8 cellular contexts compared by ENCODE assay signal in the genomic region with DNA sequence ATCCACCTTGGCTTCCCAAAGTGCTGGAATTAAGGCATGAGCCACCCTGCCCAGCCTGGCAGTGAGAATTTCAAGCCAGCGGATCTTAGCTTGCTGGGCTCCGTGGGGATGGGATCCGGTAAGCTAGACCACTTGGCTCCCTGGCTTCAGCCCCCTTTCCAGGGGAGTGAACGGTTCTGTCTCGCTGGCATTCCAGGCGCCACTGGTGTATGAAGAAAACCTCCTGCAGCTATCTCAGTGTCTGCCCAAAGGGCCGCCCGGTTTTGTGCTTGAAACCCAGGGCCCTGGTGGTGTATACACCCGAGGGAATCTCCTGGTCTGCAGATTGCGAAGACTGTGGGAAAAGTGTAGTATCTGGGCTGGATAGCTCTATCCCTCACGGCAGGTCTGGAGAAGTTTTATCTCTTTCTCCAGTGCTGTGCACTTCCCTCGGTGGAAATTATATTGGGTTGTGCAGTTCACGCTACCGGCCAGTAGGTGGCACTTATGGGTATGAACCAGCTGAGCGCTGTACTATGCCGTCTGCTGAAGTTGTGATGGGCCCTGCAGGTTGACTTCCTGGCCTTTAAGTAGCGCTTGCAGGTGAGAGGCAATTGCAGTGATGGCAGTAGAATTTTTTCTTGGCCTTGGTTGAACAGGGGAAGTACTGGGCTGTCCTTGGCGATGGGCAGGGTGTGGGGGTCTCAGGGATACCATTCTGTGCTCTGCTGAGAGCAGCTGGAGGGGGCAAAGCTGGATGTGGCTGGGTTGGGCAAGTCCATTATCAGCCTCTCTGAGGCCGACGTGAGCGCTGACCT.
DNase-seq lines count a peak whose midpoint lies in the region; ATAC-seq and TF ChIP-seq lines count a peak whose summit lies in the region.

No MANE protein-coding gene starts in this region.

- peak; percentile 99 for ATAC-seq in GM19023 (IDR thresholded peaks at IDR 0.05; ENCODE audit: unreplicated experiment)
- ATAC-seq in HG03060 (IDR thresholded peaks at IDR 0.05; ENCODE audit: low read depth, unreplicated experiment) = peak; percentile 97
- peak; percentile 78 for ATAC-seq in Right ventricle myocardium superior (ENCODE audit: poor library complexity)

- no peaks in the 10 kb centered on the region for H3K9me3 ChIP-seq in CD4-positive, alpha-beta memory T cell (ENCODE audit: control insufficient read depth in 1 of 2, low read length in 2 of 2)
- no peaks in the 10 kb centered on the region for H3K9me3 ChIP-seq in sigmoid colon

- H3K4me3 Mint-ChIP-seq in CD4-positive, alpha-beta memory T cell = no peak overlapping the region
- no peak overlapping the region for H3K4me3 Mint-ChIP-seq in activated T-helper 1 cell treated with anti-CD3 and anti-CD28 coated beads, Interleukin-12 subunit alpha, Interleukin-12 subunit beta, Interleukin-2, Interleukin-4 antibody, amounts not matched to agents 30 ng/mL and 10 ng/mL and 1 ng/mL, durations not matched to agents 14 hours and 24 hours and 36 hours

- peaks cover 6 to 12% (median 6%) of the 10 kb centered on the region in 4 donors for H3K4me1 Mint-ChIP-seq in CD4-positive, alpha-beta memory T cell
- peaks cover 5% of the 10 kb centered on the region for H3K4me1 Mint-ChIP-seq in activated T-helper 1 cell treated with anti-CD3 and anti-CD28 coated beads, Interleukin-12 subunit alpha, Interleukin-12 subunit beta, Interleukin-2, Interleukin-4 antibody, amounts not matched to agents 30 ng/mL and 10 ng/mL and 1 ng/mL, durations not matched to agents 14 hours and 24 hours and 36 hours (ENCODE audit: low read depth)

- no peak overlapping the region for H3K27ac ChIP-seq in CD4-positive, alpha-beta memory T cell (ENCODE audit: low read depth, low read length)
- H3K27ac ChIP-seq in sigmoid colon = no peak overlapping the region

- no peaks in the 10 kb centered on the region for H3K27me3 ChIP-seq in CD4-positive, alpha-beta memory T cell (ENCODE audit: insufficient read depth, low read length)
- H3K27me3 ChIP-seq in sigmoid colon = no peaks in the 10 kb centered on the region

- CTCF ChIA-PET in CD4-positive, alpha-beta memory T cell (lab: Charles Lee; ENCODE audit: partially characterized antibody) = interaction anchor here (1.1 to 3.0 kb wide), 13 partner anchors 12 to 114 kb away, joined by 3 to 16 read pairs (median 4); no protein-coding TSS in a partner anchor

- TF ChIP-seq POLR2A in sigmoid colon (IDR thresholded peaks at IDR 0.05) = no peak

- peak in 4 of 5 donors; percentile 9 to 26 (median 24) for DNase-seq in CD4-positive, alpha-beta memory T cell
- peak; percentile 9 for DNase-seq in NCI-H774 (lab: John Stamatoyannopoulos, UW)
- DNase-seq in activated T-helper 1 cell treated with anti-CD3 and anti-CD28 coated beads, Interleukin-12 subunit alpha, Interleukin-12 subunit beta, Interleukin-2, Interleukin-4 antibody, amounts not matched to agents 30 ng/mL and 10 ng/mL and 1 ng/mL, durations not matched to agents 14 hours and 24 hours and 36 hours (ENCODE audit: low spot score) = peak; percentile 12
- peak; percentile 47 for DNase-seq in Right ventricle myocardium superior
- DNase-seq in sigmoid colon = no peak
- no peak for DNase-seq in C1 segment of cervical spinal cord (lab: John Stamatoyannopoulos, UW)

- POLR2A ChIA-PET in CD4-positive, alpha-beta memory T cell (lab: Charles Lee; ENCODE audit: partially characterized antibody) = no interaction called here

- no peak for TF ChIP-seq EP300 in sigmoid colon (IDR thresholded peaks at IDR 0.05)

- WGBS in sigmoid colon, 2 donors = 52 to 58% methylated on average over 21 of the region's 21 CpGs

- peak; percentile 29 to 65 (median 47) for TF ChIP-seq CTCF in sigmoid colon (IDR thresholded peaks at IDR 0.05)

- no peaks in the 10 kb centered on the region for H3K36me3 ChIP-seq in CD4-positive, alpha-beta memory T cell (ENCODE audit: insufficient read depth, low read length)
- H3K36me3 ChIP-seq in sigmoid colon = no peaks in the 10 kb centered on the region

- H3K4me3 ChIP-seq in CD4-positive, alpha-beta memory T cell (ENCODE audit: low read length in 2 of 2) = no peak overlapping the region
- H3K4me3 ChIP-seq in sigmoid colon = no peak overlapping the region

- no peaks in the 10 kb centered on the region for H3K4me1 ChIP-seq in CD4-positive, alpha-beta memory T cell (ENCODE audit: insufficient read depth, low read length)
- no peaks in the 10 kb centered on the region for H3K4me1 ChIP-seq in sigmoid colon

- peaks cover 0 to 7% (median 4%) of the 10 kb centered on the region in 8 donors for H3K9me3 Mint-ChIP-seq in CD4-positive, alpha-beta memory T cell
- H3K9me3 Mint-ChIP-seq in activated T-helper 1 cell treated with anti-CD3 and anti-CD28 coated beads, Interleukin-12 subunit alpha, Interleukin-12 subunit beta, Interleukin-2, Interleukin-4 antibody, amounts not matched to agents 30 ng/mL and 10 ng/mL and 1 ng/mL, durations not matched to agents 14 hours and 24 hours and 36 hours = no peaks in the 10 kb centered on the region

- H3K36me3 Mint-ChIP-seq in CD4-positive, alpha-beta memory T cell = peaks cover 7 to 20% of the 10 kb centered on the region in 2 donors
- H3K36me3 Mint-ChIP-seq in activated T-helper 1 cell treated with anti-CD3 and anti-CD28 coated beads, Interleukin-12 subunit alpha, Interleukin-12 subunit beta, Interleukin-2, Interleukin-4 antibody, amounts not matched to agents 30 ng/mL and 10 ng/mL and 1 ng/mL, durations not matched to agents 14 hours and 24 hours and 36 hours (ENCODE audit: low read depth) = no peaks in the 10 kb centered on the region

- no peaks in the 10 kb centered on the region for H3K27me3 Mint-ChIP-seq in CD4-positive, alpha-beta memory T cell
- no peaks in the 10 kb centered on the region for H3K27me3 Mint-ChIP-seq in activated T-helper 1 cell treated with anti-CD3 and anti-CD28 coated beads, Interleukin-12 subunit alpha, Interleukin-12 subunit beta, Interleukin-2, Interleukin-4 antibody, amounts not matched to agents 30 ng/mL and 10 ng/mL and 1 ng/mL, durations not matched to agents 14 hours and 24 hours and 36 hours (ENCODE audit: insufficient read depth)

- intact Hi-C loops in CD4-positive, alpha-beta memory T cell (cut with micrococcal nuclease) = no loop called here
- intact Hi-C loops in activated T-helper 1 cell treated with anti-CD3 and anti-CD28 coated beads, Interleukin-12 subunit alpha, Interleukin-12 subunit beta, Interleukin-2, Interleukin-4 antibody, amounts not matched to agents 30 ng/mL and 10 ng/mL and 1 ng/mL, durations not matched to agents 14 hours and 24 hours and 36 hours (cut with micrococcal nuclease) = no loop called here
- intact Hi-C loops in Right ventricle myocardium superior (cut with DNase I) = no loop called here
- intact Hi-C loops in sigmoid colon (cut with DNase I) = no loop called here

- H3K27ac Mint-ChIP-seq in CD4-positive, alpha-beta memory T cell = peak overlapping the region in 1 of 7 donors; percentile 44
- H3K27ac Mint-ChIP-seq in activated T-helper 1 cell treated with anti-CD3 and anti-CD28 coated beads, Interleukin-12 subunit alpha, Interleukin-12 subunit beta, Interleukin-2, Interleukin-4 antibody, amounts not matched to agents 30 ng/mL and 10 ng/mL and 1 ng/mL, durations not matched to agents 14 hours and 24 hours and 36 hours = no peak overlapping the region

Comparison
In these comparisons a context has a peak if more than half of its experiments do, and no peak if none do; other contexts are left out.
1. DNase-seq: peak in CD4-positive, alpha-beta memory T cell (4 of 5), NCI-H774 (single experiment), activated T-helper 1 cell treated with anti-CD3 and anti-CD28 coated beads, Interleukin-12 subunit alpha, Interleukin-12 subunit beta, Interleukin-2, Interleukin-4 antibody, amounts not matched to agents 30 ng/mL and 10 ng/mL and 1 ng/mL, durations not matched to agents 14 hours and 24 hours and 36 hours (single experiment) and Right ventricle myocardium superior (single experiment); none in sigmoid colon (single experiment) and C1 segment of cervical spinal cord (0 of 14).
2. Peak in every context shown above with its lines, with median percentiles within 50 percentile points of each other: ATAC-seq.